In genomic region chr17:64015447-64015846, GRCh38 we compare ENCODE assay signal across 19 cellular contexts. TPM values are rescaled to one million over a fixed set of nuclear protein-coding genes. Genes with fewer than 3 reads are reported as not detected.
DNase-seq lines count a peak whose midpoint lies in the region; ATAC-seq and TF ChIP-seq lines count a peak whose summit lies in the region.
"Had no signal": no experiment of that assay in that cellular context is flagged by ENCODE, and none has a peak within 500 bp of the region (broad histone marks: within the 10 kb centered on the region; RNA-seq: fewer than 3 reads in every experiment).

No MANE protein-coding gene starts in this region.

- TF ChIP-seq CTCF in dorsolateral prefrontal cortex (IDR thresholded peaks at IDR 0.05 in 54 of 56, conservative IDR thresholded peaks at IDR 0.05 in 2 of 56; ENCODE audit: low read depth in 1 of 56, partially characterized antibody in 56 of 56) = no peak

- POLR2A ChIA-PET in CD4-positive, alpha-beta memory T cell (lab: Charles Lee; ENCODE audit: partially characterized antibody) = no interaction called here

- H3K27ac Mint-ChIP-seq in CD4-positive, alpha-beta memory T cell = peak overlapping the region; percentile 90 to 100 (median 95)
- H3K27ac Mint-ChIP-seq in IgD-negative memory B cell = peak overlapping the region in 2 of 3 donors; percentile 90 to 99
- H3K27ac Mint-ChIP-seq in activated naive CD4-positive, alpha-beta T cell treated with anti-CD3 and anti-CD28 coated beads, Interleukin-2, amount 50 U/mL, for 72 hours = peak overlapping the region; percentile 91 to 98
- peak overlapping the region; percentile 99 to 100 for H3K27ac Mint-ChIP-seq in natural killer cell treated with Interleukin-12 subunit alpha and Interleukin-12 subunit beta and Interleukin-15 and Interleukin-18, amount 100 ng/mL, for 72 hours
- H3K27ac Mint-ChIP-seq: neural progenitor cell had no signal

- H3K9me3 Mint-ChIP-seq in CD4-positive, alpha-beta memory T cell = peaks cover 0 to under 1% (median 0%) of the 10 kb centered on the region in 8 donors
- H3K9me3 Mint-ChIP-seq in IgD-negative memory B cell = no peaks in the 10 kb centered on the region
- H3K9me3 Mint-ChIP-seq in activated naive CD4-positive, alpha-beta T cell treated with anti-CD3 and anti-CD28 coated beads, Interleukin-2, amount 50 U/mL, for 72 hours = no peaks in the 10 kb centered on the region
- H3K9me3 Mint-ChIP-seq in natural killer cell treated with Interleukin-12 subunit alpha and Interleukin-12 subunit beta and Interleukin-15 and Interleukin-18, amount 100 ng/mL, for 72 hours = no peaks in the 10 kb centered on the region
- H3K9me3 Mint-ChIP-seq: neural progenitor cell had no signal

- CTCF ChIA-PET in CD4-positive, alpha-beta memory T cell (lab: Charles Lee; ENCODE audit: partially characterized antibody) = no interaction called here

- no peaks in the 10 kb centered on the region for H3K36me3 ChIP-seq in CD4-positive, alpha-beta memory T cell (ENCODE audit: insufficient read depth, low read length)
- H3K36me3 ChIP-seq: esophagus muscularis mucosa, neural progenitor cell, right lobe of liver had no signal

- H3K27me3 Mint-ChIP-seq in CD4-positive, alpha-beta memory T cell = peaks cover 0 to 1% of the 10 kb centered on the region in 2 donors
- no peaks in the 10 kb centered on the region for H3K27me3 Mint-ChIP-seq in IgD-negative memory B cell
- H3K27me3 Mint-ChIP-seq in natural killer cell treated with Interleukin-12 subunit alpha and Interleukin-12 subunit beta and Interleukin-15 and Interleukin-18, amount 100 ng/mL, for 72 hours = no peaks in the 10 kb centered on the region

- ATAC-seq in activated naive CD4-positive, alpha-beta T cell treated with anti-CD3 and anti-CD28 coated beads, Interleukin-2, amount 50 U/mL, for 72 hours = no peak
- ATAC-seq in natural killer cell treated with Interleukin-12 subunit alpha and Interleukin-12 subunit beta and Interleukin-15 and Interleukin-18, amount 100 ng/mL, for 72 hours = no peak

- peaks cover 73% of the 10 kb centered on the region for H3K4me1 ChIP-seq in CD4-positive, alpha-beta memory T cell (ENCODE audit: insufficient read depth, low read length)
- H3K4me1 ChIP-seq: right lobe of liver had no signal

- peaks cover 38 to 85% (median 58%) of the 10 kb centered on the region in 4 donors for H3K4me1 Mint-ChIP-seq in CD4-positive, alpha-beta memory T cell
- H3K4me1 Mint-ChIP-seq in IgD-negative memory B cell = peaks cover 48 to 56% (median 50%) of the 10 kb centered on the region in 3 donors
- peaks cover 38 to 51% of the 10 kb centered on the region in 2 donors for H3K4me1 Mint-ChIP-seq in natural killer cell treated with Interleukin-12 subunit alpha and Interleukin-12 subunit beta and Interleukin-15 and Interleukin-18, amount 100 ng/mL, for 72 hours (ENCODE audit: low read depth in 2 of 2)

- H3K27ac ChIP-seq in CD4-positive, alpha-beta memory T cell (ENCODE audit: low read depth, low read length) = peak overlapping the region; percentile 53
- H3K27ac ChIP-seq in dorsolateral prefrontal cortex = peak overlapping the region in 6 of 59 donors; percentile 0 to 61 (median 13)
- H3K27ac ChIP-seq: neural progenitor cell had no signal

- H3K9me3 ChIP-seq in CD4-positive, alpha-beta memory T cell (ENCODE audit: control insufficient read depth in 1 of 2, low read length in 2 of 2) = no peaks in the 10 kb centered on the region
- H3K9me3 ChIP-seq: esophagus muscularis mucosa, right lobe of liver had no signal

- peaks cover 24 to 36% of the 10 kb centered on the region in 2 donors for H3K36me3 Mint-ChIP-seq in CD4-positive, alpha-beta memory T cell
- peaks cover 8% of the 10 kb centered on the region for H3K36me3 Mint-ChIP-seq in IgD-negative memory B cell
- H3K36me3 Mint-ChIP-seq in activated naive CD4-positive, alpha-beta T cell treated with anti-CD3 and anti-CD28 coated beads, Interleukin-2, amount 50 U/mL, for 72 hours = peaks cover 0 to 18% of the 10 kb centered on the region in 2 donors
- H3K36me3 Mint-ChIP-seq in natural killer cell treated with Interleukin-12 subunit alpha and Interleukin-12 subunit beta and Interleukin-15 and Interleukin-18, amount 100 ng/mL, for 72 hours = no peaks in the 10 kb centered on the region
- H3K36me3 Mint-ChIP-seq: neural progenitor cell had no signal

- peak overlapping the region; percentile 82 to 100 (median 90) for H3K4me3 Mint-ChIP-seq in CD4-positive, alpha-beta memory T cell
- peak overlapping the region in 3 of 4 donors; percentile 73 to 79 (median 77) for H3K4me3 Mint-ChIP-seq in IgD-negative memory B cell
- H3K4me3 Mint-ChIP-seq in natural killer cell treated with Interleukin-12 subunit alpha and Interleukin-12 subunit beta and Interleukin-15 and Interleukin-18, amount 100 ng/mL, for 72 hours = peak overlapping the region; percentile 80
- H3K4me3 Mint-ChIP-seq: neural progenitor cell had no signal

- H3K4me3 ChIP-seq in CD4-positive, alpha-beta memory T cell (ENCODE audit: low read length in 2 of 2) = peak overlapping the region; percentile 34 to 51
- H3K4me3 ChIP-seq in dorsolateral prefrontal cortex = peak overlapping the region in 4 of 59 donors; percentile 2 to 30 (median 18)
- H3K4me3 ChIP-seq: esophagus muscularis mucosa, lung, neural progenitor cell, right lobe of liver had no signal

- no peak for DNase-seq in CD4-positive, alpha-beta memory T cell
- peak in 1 of 2 donors; percentile 35 for DNase-seq in activated naive CD4-positive, alpha-beta T cell treated with anti-CD3 and anti-CD28 coated beads, Interleukin-2, amount 50 U/mL, for 72 hours (ENCODE audit: low spot score in 2 of 2)
- DNase-seq in natural killer cell treated with Interleukin-12 subunit alpha and Interleukin-12 subunit beta and Interleukin-15 and Interleukin-18, amount 100 ng/mL, for 72 hours (ENCODE audit: low spot score) = no peak
- DNase-seq in RPMI8226 = no peak
- no peak for DNase-seq in inferior parietal cortex (ENCODE audit: extremely low spot score)
- no peak for DNase-seq in dorsolateral prefrontal cortex
- DNase-seq: activated gamma-delta T cell treated with Interleukin-2 at 50 U/mL for 16 hours; cerebellar nuclear complex; KG1; NCI-H187 treated with DMSO at 0.1 percent for 48 hours; NCI-H748 treated with DMSO at 0.1 percent for 48 hours; SHP77; stimulated activated CD4-positive, alpha-beta T cell treated with anti-CD3 and anti-CD28 coated beads, Interleukin-4, amount 100 ng/mL, for 1 hour; stimulated activated naive CD4-positive, alpha-beta T cell treated with Interleukin-2 at 50 U/mL for 16 hours had no signal

- H3K27me3 ChIP-seq in CD4-positive, alpha-beta memory T cell (ENCODE audit: insufficient read depth, low read length) = no peaks in the 10 kb centered on the region
- H3K27me3 ChIP-seq in dorsolateral prefrontal cortex = no peaks in the 10 kb centered on the region
- H3K27me3 ChIP-seq: neural progenitor cell, right lobe of liver had no signal

- intact Hi-C loops in CD4-positive, alpha-beta memory T cell (cut with micrococcal nuclease) = loop anchor here (5.0 kb wide), 1 partner anchor 482 kb away; the partner anchor contains the start of gene POLG2
- intact Hi-C loops in dorsolateral prefrontal cortex (cut with DNase I) = no loop called here

RNA-seq across cellular contexts. Expression of gene ICAM2, which starts 5.0 kb away (rescaled TPM):
- total RNA-seq in CD4-positive, alpha-beta memory T cell = 100 to 1,000 TPM; 150 to 158 TPM
- 100 to 1,000 TPM; 411 to 591 TPM for polyA plus RNA-seq in CD4-positive, alpha-beta memory T cell
- 183 TPM for polyA plus RNA-seq in IgD-negative memory B cell
- 10 to 100 TPM; 21.9 to 45.2 TPM for total RNA-seq in activated naive CD4-positive, alpha-beta T cell treated with anti-CD3 and anti-CD28 coated beads, Interleukin-2, amount 50 U/mL, for 72 hours
- 10 to 100 TPM; 14.1 to 20.7 TPM for total RNA-seq in natural killer cell treated with Interleukin-12 subunit alpha and Interleukin-12 subunit beta and Interleukin-15 and Interleukin-18, amount 100 ng/mL, for 72 hours
- total RNA-seq in dorsolateral prefrontal cortex = 10 to 100 TPM in 117 of 120 experiments, 1 to 10 TPM in 3; 7.4 to 50.5 (median 19.5) TPM

RNA-seq across cellular contexts. Expression of gene PRR29, which starts 17.3 kb away (rescaled TPM):
- 1 to 10 TPM in 1 of 2 experiments, under 1 TPM in 1; 0.19 to 1.0 TPM for total RNA-seq in CD4-positive, alpha-beta memory T cell
- 1 to 10 TPM; 5.6 to 6.0 TPM for polyA plus RNA-seq in CD4-positive, alpha-beta memory T cell
- 3.2 TPM for polyA plus RNA-seq in IgD-negative memory B cell
- 1 to 10 TPM in 1 of 2 donors, under 1 TPM in 1; 0.86 to 1.8 TPM for total RNA-seq in activated naive CD4-positive, alpha-beta T cell treated with anti-CD3 and anti-CD28 coated beads, Interleukin-2, amount 50 U/mL, for 72 hours
- 1 to 10 TPM in 1 of 2 donors, under 1 TPM in 1; 0.50 to 1.0 TPM for total RNA-seq in natural killer cell treated with Interleukin-12 subunit alpha and Interleukin-12 subunit beta and Interleukin-15 and Interleukin-18, amount 100 ng/mL, for 72 hours
- 1 to 10 TPM in 90 of 120 experiments, under 1 TPM in 29, not detected in 1; 0.25 to 4.0 (median 1.6) TPM for total RNA-seq in dorsolateral prefrontal cortex

RNA-seq across cellular contexts. Expression of gene SCN4A, which starts 42.7 kb away (rescaled TPM):
- total RNA-seq in CD4-positive, alpha-beta memory T cell = under 1 TPM; 0.17 to 0.30 TPM
- not detected for polyA plus RNA-seq in CD4-positive, alpha-beta memory T cell
- polyA plus RNA-seq in IgD-negative memory B cell = 0.10 TPM
- total RNA-seq in activated naive CD4-positive, alpha-beta T cell treated with anti-CD3 and anti-CD28 coated beads, Interleukin-2, amount 50 U/mL, for 72 hours = under 1 TPM in 1 of 2 donors, not detected in 1; 0.10 TPM
- total RNA-seq in natural killer cell treated with Interleukin-12 subunit alpha and Interleukin-12 subunit beta and Interleukin-15 and Interleukin-18, amount 100 ng/mL, for 72 hours = under 1 TPM in 1 of 2 donors, not detected in 1; 0.08 TPM
- total RNA-seq in dorsolateral prefrontal cortex = 1 to 10 TPM in 2 of 120 experiments, under 1 TPM in 103, not detected in 15; 0.06 to 1.7 (median 0.23) TPM
